8 cellular contexts compared by ENCODE assay signal in the genomic region with DNA sequence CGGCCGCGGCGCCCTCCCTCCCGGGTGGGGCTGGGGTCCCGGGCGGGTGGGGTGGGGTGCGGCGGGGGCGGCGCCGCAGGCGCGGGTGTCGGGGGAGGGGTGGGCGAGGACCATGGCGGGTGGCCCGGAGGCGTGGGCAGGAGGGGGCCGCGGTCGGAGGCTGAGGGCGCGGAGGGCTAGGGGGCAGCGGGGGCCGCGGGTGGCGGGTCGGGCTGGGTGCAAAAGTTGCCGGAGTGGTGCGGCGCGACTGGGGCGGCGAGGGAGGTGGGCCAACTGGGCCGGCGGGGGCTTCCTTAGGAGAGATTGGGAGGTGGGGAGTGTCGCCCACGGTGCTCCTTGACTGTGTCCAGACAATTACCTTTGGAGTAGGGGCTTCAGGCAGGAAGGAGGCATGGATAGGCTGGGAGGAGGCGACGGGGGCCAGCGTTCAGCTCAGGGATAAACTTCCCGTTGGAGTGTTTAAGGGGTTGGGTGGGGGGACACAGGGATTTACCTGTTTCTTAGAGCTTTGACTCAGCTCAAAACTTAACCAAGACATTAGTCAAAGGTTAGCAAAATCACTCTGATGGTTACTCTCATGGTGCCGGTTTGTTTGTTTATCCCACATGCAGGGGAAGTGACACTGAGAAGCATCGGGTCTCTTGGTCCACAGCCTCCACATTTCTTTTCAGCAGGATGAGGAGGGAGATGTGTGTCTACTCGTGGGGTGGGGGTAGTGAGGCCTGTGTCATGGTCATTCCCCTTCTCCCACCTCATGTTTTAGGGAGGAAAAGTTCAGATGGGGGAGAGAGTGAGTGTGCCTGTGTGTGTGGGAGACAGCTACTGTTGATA. TPM values are rescaled to one million over a fixed set of nuclear protein-coding genes. Genes with fewer than 3 reads are reported as not detected.
DNase-seq lines count a peak whose midpoint lies in the region; ATAC-seq and TF ChIP-seq lines count a peak whose summit lies in the region.

No MANE protein-coding gene starts in this region.

- H3K9me3 ChIP-seq in HEK293 (ENCODE audit: control insufficient read depth, insufficient read depth, low read depth, low read length), result no peaks in the 10 kb centered on the region
- H3K9me3 ChIP-seq in mucosa of descending colon, result no peaks in the 10 kb centered on the region

- H3K9me3 Mint-ChIP-seq in activated CD8-positive, alpha-beta T cell treated with anti-CD3 and anti-CD28 coated beads, Interleukin-2, amount 10 ng/mL, durations not matched to agents 7 days and 5 days (ENCODE audit: insufficient read depth), result no peaks in the 10 kb centered on the region

- H3K27ac Mint-ChIP-seq in activated CD8-positive, alpha-beta T cell treated with anti-CD3 and anti-CD28 coated beads, Interleukin-2, amount 10 ng/mL, durations not matched to agents 7 days and 5 days, result peak overlapping the region; percentile 91

- intact Hi-C loops in mucosa of descending colon (cut with DNase I, micrococcal nuclease), result no loop called here

- TF ChIP-seq CTCF in GM12865 (IDR thresholded peaks at IDR 0.05; ENCODE audit: insufficient read depth, low read depth, low read length, missing control alignments) (no peak), HEK293 (tag by site-specific recombination; IDR thresholded peaks at IDR 0.05) (no peak), mucosa of descending colon (IDR thresholded peaks at IDR 0.05) (no peak)

- DNase-seq in GM12865 (ENCODE audit: low read depth) (peak; percentile 53), MV-4-11 (lab: John Stamatoyannopoulos, UW) (peak; percentile 19), epithelial cell of prostate (ENCODE audit: low read depth, low spot score) (no peak), mucosa of descending colon (peak; percentile 38 to 71 (median 70)), occipital lobe (lab: John Stamatoyannopoulos, UW) (no peak)
- DNase-seq in activated CD8-positive, alpha-beta T cell treated with anti-CD3 and anti-CD28 coated beads, Interleukin-2, amount 10 ng/mL, durations not matched to agents 7 days and 5 days, result peak; percentile 44
- DNase-seq in stimulated activated naive CD4-positive, alpha-beta T cell treated with Interleukin-2 at 50 U/mL for 16 hours (lab: John Stamatoyannopoulos, UW), result peak; percentile 25

- H3K27me3 Mint-ChIP-seq in activated CD8-positive, alpha-beta T cell treated with anti-CD3 and anti-CD28 coated beads, Interleukin-2, amount 10 ng/mL, durations not matched to agents 7 days and 5 days (ENCODE audit: low read depth), result peaks cover 6% of the 10 kb centered on the region

- H3K36me3 ChIP-seq in HEK293 (ENCODE audit: control insufficient read depth in 2 of 2, insufficient read depth in 1 of 2, low read length in 2 of 2) (no peaks in the 10 kb centered on the region), mucosa of descending colon (ENCODE audit: low read depth) (no peaks in the 10 kb centered on the region)

- ATAC-seq in activated CD8-positive, alpha-beta T cell treated with anti-CD3 and anti-CD28 coated beads, Interleukin-2, amount 10 ng/mL, durations not matched to agents 7 days and 5 days, result peak; percentile 6
- peak; percentile 8 for ATAC-seq in mucosa of descending colon

- H3K27ac ChIP-seq in HEK293 (ENCODE audit: extremely low read depth, low read depth, low read length), result peak overlapping the region; percentile 95
- H3K27ac ChIP-seq in epithelial cell of prostate, result peak overlapping the region; percentile 83

- H3K4me1 ChIP-seq in HEK293 (ENCODE audit: control insufficient read depth, insufficient read depth, low read length), result peaks cover 25% of the 10 kb centered on the region
- H3K4me1 ChIP-seq in mucosa of descending colon (ENCODE audit: low read depth), result peaks cover 12% of the 10 kb centered on the region

- POLR2A ChIA-PET in HEK293 (lab: Yijun Ruan, JAX), result interaction anchor here (1.6 to 5.3 kb wide), 2 partner anchors 13 to 90 kb away, joined by 3 to 67 read pairs; partner anchors contain the start of gene CEP120
- POLR2A ChIA-PET in activated CD8-positive, alpha-beta T cell treated with anti-CD3 and anti-CD28 coated beads, Interleukin-2, amount 10 ng/mL, durations not matched to agents 7 days and 5 days (lab: Charles Lee), result interaction anchor here (1.0 to 6.0 kb wide), 4 partner anchors 37 to 90 kb away, joined by 3 to 83 read pairs (median 16); partner anchors contain the start of gene CEP120

- CTCF ChIA-PET in HEK293 (lab: Yijun Ruan, JAX), result interaction anchor here (0.7 kb wide), 1 partner anchor 1343 kb away, joined by 4 read pairs; no protein-coding TSS in a partner anchor
- CTCF ChIA-PET in activated CD8-positive, alpha-beta T cell treated with anti-CD3 and anti-CD28 coated beads, Interleukin-2, amount 10 ng/mL, durations not matched to agents 7 days and 5 days (lab: Charles Lee), result interaction anchor here (0.9 to 6.3 kb wide), 5 partner anchors 32 to 98 kb away, joined by 3 to 50 read pairs (median 5); partner anchors contain the start of gene CEP120

- peaks cover 16% of the 10 kb centered on the region for H3K36me3 Mint-ChIP-seq in activated CD8-positive, alpha-beta T cell treated with anti-CD3 and anti-CD28 coated beads, Interleukin-2, amount 10 ng/mL, durations not matched to agents 7 days and 5 days (ENCODE audit: low read depth)

- peaks cover 54% of the 10 kb centered on the region for H3K4me1 Mint-ChIP-seq in activated CD8-positive, alpha-beta T cell treated with anti-CD3 and anti-CD28 coated beads, Interleukin-2, amount 10 ng/mL, durations not matched to agents 7 days and 5 days (ENCODE audit: low read depth)

- peak overlapping the region; percentile 90 for H3K4me3 Mint-ChIP-seq in activated CD8-positive, alpha-beta T cell treated with anti-CD3 and anti-CD28 coated beads, Interleukin-2, amount 10 ng/mL, durations not matched to agents 7 days and 5 days

- peak overlapping the region; percentile 97 for H3K4me3 ChIP-seq in GM12865 (ENCODE audit: low read depth, low read length)
- peak overlapping the region; percentile 99 for H3K4me3 ChIP-seq in HEK293 (ENCODE audit: low read depth, low read length)
- peak overlapping the region; percentile 87 for H3K4me3 ChIP-seq in mucosa of descending colon

TF ChIP-seq in HEK293, 187 proteins besides CTCF, POLR2A, EP300 and RAD21 (continues in another document):
- TF ChIP-seq ZSCAN16 (tag by site-specific recombination; IDR thresholded peaks at IDR 0.05), result no peak
- TF ChIP-seq ZNF2 (tag by site-specific recombination; IDR thresholded peaks at IDR 0.05), result no peak
- TF ChIP-seq ZNF423 (tag by site-specific recombination; IDR thresholded peaks at IDR 0.05), result no peak
- 0 out of 2 replicates have a peak, but pooled peaks have one; percentile 12 for TF ChIP-seq SP7 (tag by site-specific recombination; IDR thresholded peaks at IDR 0.05)
- TF ChIP-seq HOXA7 (CRISPR knock-in tag; IDR thresholded peaks at IDR 0.05; ENCODE audit: borderline replicate concordance), result no peak
- no peak for TF ChIP-seq ZNF701 (tag by site-specific recombination; IDR thresholded peaks at IDR 0.05)
- no peak for TF ChIP-seq ZNF266 (tag by site-specific recombination; IDR thresholded peaks at IDR 0.05; ENCODE audit: low read depth)
- 0 out of 2 replicates have a peak, but pooled peaks have one; percentile 10 for TF ChIP-seq ZBTB8A (tag by site-specific recombination; IDR thresholded peaks at IDR 0.05)
- peak; percentile 86 for TF ChIP-seq PATZ1 (tag by site-specific recombination; IDR thresholded peaks at IDR 0.05)
- TF ChIP-seq ZBTB48 (tag by site-specific recombination; IDR thresholded peaks at IDR 0.05), result peak; percentile 45; the same call in 1 of the 2 replicates
- no peak for TF ChIP-seq ZNF621 (tag by site-specific recombination; IDR thresholded peaks at IDR 0.05)
- TF ChIP-seq MEIS1 (CRISPR knock-in tag; IDR thresholded peaks at IDR 0.05; ENCODE audit: borderline replicate concordance), result no peak
- no peak for TF ChIP-seq ZNF175 (tag by site-specific recombination; IDR thresholded peaks at IDR 0.05)
- peak; percentile 27; the same call in 1 of the 2 replicates for TF ChIP-seq ZIC2 (tag by site-specific recombination; IDR thresholded peaks at IDR 0.05)
- TF ChIP-seq, protein P1, sequence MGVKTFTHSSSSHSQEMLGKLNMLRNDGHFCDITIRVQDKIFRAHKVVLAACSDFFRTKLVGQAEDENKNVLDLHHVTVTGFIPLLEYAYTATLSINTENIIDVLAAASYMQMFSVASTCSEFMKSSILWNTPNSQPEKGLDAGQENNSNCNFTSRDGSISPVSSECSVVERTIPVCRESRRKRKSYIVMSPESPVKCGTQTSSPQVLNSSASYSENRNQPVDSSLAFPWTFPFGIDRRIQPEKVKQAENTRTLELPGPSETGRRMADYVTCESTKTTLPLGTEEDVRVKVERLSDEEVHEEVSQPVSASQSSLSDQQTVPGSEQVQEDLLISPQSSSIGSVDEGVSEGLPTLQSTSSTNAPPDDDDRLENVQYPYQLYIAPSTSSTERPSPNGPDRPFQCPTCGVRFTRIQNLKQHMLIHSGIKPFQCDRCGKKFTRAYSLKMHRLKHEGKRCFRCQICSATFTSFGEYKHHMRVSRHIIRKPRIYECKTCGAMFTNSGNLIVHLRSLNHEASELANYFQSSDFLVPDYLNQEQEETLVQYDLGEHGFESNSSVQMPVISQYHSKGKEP (tag by site-specific recombination; IDR thresholded peaks at IDR 0.05), result no peak
- peak; percentile 30; the same call in 1 of the 2 replicates for TF ChIP-seq IKZF3 (tag by site-specific recombination; IDR thresholded peaks at IDR 0.05)
- TF ChIP-seq ZNF366 (tag by site-specific recombination; conservative IDR thresholded peaks at IDR 0.05), result no peak; the same call in 1 of the 2 replicates

RNA-seq across cellular contexts. Expression of gene CSNK1G3, which starts 0.9 kb away (rescaled TPM):
- 10 to 100 TPM; 26.9 to 28.6 TPM for total RNA-seq in activated CD8-positive, alpha-beta T cell treated with anti-CD3 and anti-CD28 coated beads, Interleukin-2, amount 10 ng/mL, durations not matched to agents 7 days and 5 days
- total RNA-seq in mucosa of descending colon (10 to 100 TPM; 53.3 to 72.0 (median 69.1) TPM), occipital lobe (228 TPM)

Comparison
In these comparisons a context has a peak if more than half of its experiments do, and no peak if none do; other contexts are left out.
1. DNase-seq: peak in GM12865 (single experiment), MV-4-11 (single experiment), activated CD8-positive, alpha-beta T cell treated with anti-CD3 and anti-CD28 coated beads, Interleukin-2, amount 10 ng/mL, durations not matched to agents 7 days and 5 days (single experiment), mucosa of descending colon (3 of 3) and stimulated activated naive CD4-positive, alpha-beta T cell treated with Interleukin-2 at 50 U/mL for 16 hours (single experiment); none in epithelial cell of prostate (single experiment) and occipital lobe (single experiment).
2. Peak in every context shown above with its lines, with median percentiles within 50 percentile points of each other: H3K4me3 ChIP-seq.